In the genomic region with DNA sequence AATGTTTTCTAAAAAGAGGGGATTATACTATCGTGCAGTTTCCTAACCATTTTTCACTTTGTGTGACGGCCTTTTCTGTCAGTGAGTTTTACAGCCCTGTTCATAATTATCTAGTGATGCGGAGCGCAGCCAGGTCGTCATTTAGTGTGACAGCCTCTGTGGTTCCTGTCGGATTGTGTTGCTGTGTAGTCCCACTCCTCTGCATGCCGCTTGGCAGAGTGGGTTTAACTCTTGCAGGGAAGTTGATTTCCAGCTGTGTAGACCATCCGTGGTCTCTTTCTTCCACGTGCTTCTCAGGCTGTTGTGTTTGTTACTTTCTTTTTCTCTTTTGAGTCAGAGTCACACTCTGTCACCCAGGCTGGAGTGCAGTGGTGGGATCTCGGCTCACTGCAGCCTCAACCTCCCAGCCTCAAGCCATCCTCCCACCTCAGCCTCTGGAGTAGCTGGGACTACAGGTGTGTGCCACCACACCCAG, we compare ENCODE assay signal across 1 cellular context.
TF ChIP-seq lines count a peak whose summit lies in the region.

No MANE protein-coding gene starts in this region.

TF ChIP-seq in HCT116, 20 proteins besides CTCF, POLR2A, EP300 and RAD21 (continued from another document):
- TF ChIP-seq, protein P1, sequence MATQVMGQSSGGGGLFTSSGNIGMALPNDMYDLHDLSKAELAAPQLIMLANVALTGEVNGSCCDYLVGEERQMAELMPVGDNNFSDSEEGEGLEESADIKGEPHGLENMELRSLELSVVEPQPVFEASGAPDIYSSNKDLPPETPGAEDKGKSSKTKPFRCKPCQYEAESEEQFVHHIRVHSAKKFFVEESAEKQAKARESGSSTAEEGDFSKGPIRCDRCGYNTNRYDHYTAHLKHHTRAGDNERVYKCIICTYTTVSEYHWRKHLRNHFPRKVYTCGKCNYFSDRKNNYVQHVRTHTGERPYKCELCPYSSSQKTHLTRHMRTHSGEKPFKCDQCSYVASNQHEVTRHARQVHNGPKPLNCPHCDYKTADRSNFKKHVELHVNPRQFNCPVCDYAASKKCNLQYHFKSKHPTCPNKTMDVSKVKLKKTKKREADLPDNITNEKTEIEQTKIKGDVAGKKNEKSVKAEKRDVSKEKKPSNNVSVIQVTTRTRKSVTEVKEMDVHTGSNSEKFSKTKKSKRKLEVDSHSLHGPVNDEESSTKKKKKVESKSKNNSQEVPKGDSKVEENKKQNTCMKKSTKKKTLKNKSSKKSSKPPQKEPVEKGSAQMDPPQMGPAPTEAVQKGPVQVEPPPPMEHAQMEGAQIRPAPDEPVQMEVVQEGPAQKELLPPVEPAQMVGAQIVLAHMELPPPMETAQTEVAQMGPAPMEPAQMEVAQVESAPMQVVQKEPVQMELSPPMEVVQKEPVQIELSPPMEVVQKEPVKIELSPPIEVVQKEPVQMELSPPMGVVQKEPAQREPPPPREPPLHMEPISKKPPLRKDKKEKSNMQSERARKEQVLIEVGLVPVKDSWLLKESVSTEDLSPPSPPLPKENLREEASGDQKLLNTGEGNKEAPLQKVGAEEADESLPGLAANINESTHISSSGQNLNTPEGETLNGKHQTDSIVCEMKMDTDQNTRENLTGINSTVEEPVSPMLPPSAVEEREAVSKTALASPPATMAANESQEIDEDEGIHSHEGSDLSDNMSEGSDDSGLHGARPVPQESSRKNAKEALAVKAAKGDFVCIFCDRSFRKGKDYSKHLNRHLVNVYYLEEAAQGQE (IDR thresholded peaks at IDR 0.05; ENCODE audit: low read depth): no peak
- no peak for TF ChIP-seq FOSL1 (IDR thresholded peaks at IDR 0.05; ENCODE audit: low read depth)
- no peak for TF ChIP-seq SP1 (IDR thresholded peaks at IDR 0.05; ENCODE audit: low read depth)
- no peak for TF ChIP-seq SRF (IDR thresholded peaks at IDR 0.05; ENCODE audit: low read depth)
- TF ChIP-seq CEBPB (IDR thresholded peaks at IDR 0.05; ENCODE audit: low read depth): no peak
- no peak for TF ChIP-seq EGR1 (IDR thresholded peaks at IDR 0.05; ENCODE audit: low read depth)
- TF ChIP-seq ZNF274 (IDR thresholded peaks at IDR 0.05; ENCODE audit: low read depth, low read length): no peak
- no peak for TF ChIP-seq ZFX (IDR thresholded peaks at IDR 0.05)
- no peak for TF ChIP-seq EZH2 (IDR thresholded peaks at IDR 0.05)
- TF ChIP-seq JUND (IDR thresholded peaks at IDR 0.05): no peak
- TF ChIP-seq TCF7L2 (IDR thresholded peaks at IDR 0.05; ENCODE audit: borderline replicate concordance, extremely low read depth, insufficient read depth, insufficient read length): no peak
- no peak for TF ChIP-seq EZH2phosphoT487 (IDR thresholded peaks at IDR 0.05; ENCODE audit: borderline replicate concordance)
- TF ChIP-seq, protein P2, sequence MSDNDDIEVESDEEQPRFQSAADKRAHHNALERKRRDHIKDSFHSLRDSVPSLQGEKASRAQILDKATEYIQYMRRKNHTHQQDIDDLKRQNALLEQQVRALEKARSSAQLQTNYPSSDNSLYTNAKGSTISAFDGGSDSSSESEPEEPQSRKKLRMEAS (IDR thresholded peaks at IDR 0.05): no peak
- no peak for TF ChIP-seq SIN3A (IDR thresholded peaks at IDR 0.05; ENCODE audit: low read depth)
- TF ChIP-seq CBX3 (IDR thresholded peaks at IDR 0.05; ENCODE audit: low read depth): no peak
- no peak for TF ChIP-seq YY1 (IDR thresholded peaks at IDR 0.05; ENCODE audit: extremely low read depth, insufficient replicate concordance, low read depth, low read length)
